In genomic region chr14:20372796-20373195, GRCh38 we compare ENCODE assay signal across 1 cellular context.
TF ChIP-seq lines count a peak whose summit lies in the region.

No MANE protein-coding gene starts in this region.

TF ChIP-seq in HepG2, 621 proteins besides CTCF, POLR2A, EP300 and RAD21:
- TF ChIP-seq IKZF4 (CRISPR knock-in tag; IDR thresholded peaks at IDR 0.05; ENCODE audit: borderline replicate concordance, low read depth, not compliant biosample characterization) (no peak), SMYD3 (CRISPR knock-in tag; IDR thresholded peaks at IDR 0.05) (no peak), KAT8 (CRISPR knock-in tag; IDR thresholded peaks at IDR 0.05) (no peak), ZNF614 (CRISPR knock-in tag; IDR thresholded peaks at IDR 0.05; ENCODE audit: borderline replicate concordance) (no peak), NFKBIZ (CRISPR knock-in tag; IDR thresholded peaks at IDR 0.05) (no peak), ZBTB3 (CRISPR knock-in tag; IDR thresholded peaks at IDR 0.05; ENCODE audit: borderline replicate concordance, low read depth) (no peak), GABPA (IDR thresholded peaks at IDR 0.05; ENCODE audit: low read depth, low read length) (no peak), GABPA (CRISPR knock-in tag; IDR thresholded peaks at IDR 0.05; ENCODE audit: low read depth) (no peak), ZFP82 (CRISPR knock-in tag; IDR thresholded peaks at IDR 0.05; ENCODE audit: borderline replicate concordance) (no peak), FOXC1 (CRISPR knock-in tag; IDR thresholded peaks at IDR 0.05; ENCODE audit: borderline replicate concordance) (no peak), KMT2B (CRISPR knock-in tag; IDR thresholded peaks at IDR 0.05) (no peak), ASH2L (IDR thresholded peaks at IDR 0.05; ENCODE audit: insufficient read length, low read depth, low read length) (no peak), NBN (conservative IDR thresholded peaks at IDR 0.05) (no peak), FOXJ3 (CRISPR knock-in tag; IDR thresholded peaks at IDR 0.05; ENCODE audit: borderline replicate concordance) (no peak), ATRX (CRISPR knock-in tag; IDR thresholded peaks at IDR 0.05; ENCODE audit: borderline replicate concordance) (no peak), EED (CRISPR knock-in tag; IDR thresholded peaks at IDR 0.05) (no peak), ZNF784 (CRISPR knock-in tag; IDR thresholded peaks at IDR 0.05; ENCODE audit: borderline replicate concordance) (no peak)
- TF ChIP-seq, protein P1, sequence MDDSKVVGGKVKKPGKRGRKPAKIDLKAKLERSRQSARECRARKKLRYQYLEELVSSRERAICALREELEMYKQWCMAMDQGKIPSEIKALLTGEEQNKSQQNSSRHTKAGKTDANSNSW (CRISPR knock-in tag; IDR thresholded peaks at IDR 0.05; ENCODE audit: borderline replicate concordance) = no peak
- TF ChIP-seq, protein P2, sequence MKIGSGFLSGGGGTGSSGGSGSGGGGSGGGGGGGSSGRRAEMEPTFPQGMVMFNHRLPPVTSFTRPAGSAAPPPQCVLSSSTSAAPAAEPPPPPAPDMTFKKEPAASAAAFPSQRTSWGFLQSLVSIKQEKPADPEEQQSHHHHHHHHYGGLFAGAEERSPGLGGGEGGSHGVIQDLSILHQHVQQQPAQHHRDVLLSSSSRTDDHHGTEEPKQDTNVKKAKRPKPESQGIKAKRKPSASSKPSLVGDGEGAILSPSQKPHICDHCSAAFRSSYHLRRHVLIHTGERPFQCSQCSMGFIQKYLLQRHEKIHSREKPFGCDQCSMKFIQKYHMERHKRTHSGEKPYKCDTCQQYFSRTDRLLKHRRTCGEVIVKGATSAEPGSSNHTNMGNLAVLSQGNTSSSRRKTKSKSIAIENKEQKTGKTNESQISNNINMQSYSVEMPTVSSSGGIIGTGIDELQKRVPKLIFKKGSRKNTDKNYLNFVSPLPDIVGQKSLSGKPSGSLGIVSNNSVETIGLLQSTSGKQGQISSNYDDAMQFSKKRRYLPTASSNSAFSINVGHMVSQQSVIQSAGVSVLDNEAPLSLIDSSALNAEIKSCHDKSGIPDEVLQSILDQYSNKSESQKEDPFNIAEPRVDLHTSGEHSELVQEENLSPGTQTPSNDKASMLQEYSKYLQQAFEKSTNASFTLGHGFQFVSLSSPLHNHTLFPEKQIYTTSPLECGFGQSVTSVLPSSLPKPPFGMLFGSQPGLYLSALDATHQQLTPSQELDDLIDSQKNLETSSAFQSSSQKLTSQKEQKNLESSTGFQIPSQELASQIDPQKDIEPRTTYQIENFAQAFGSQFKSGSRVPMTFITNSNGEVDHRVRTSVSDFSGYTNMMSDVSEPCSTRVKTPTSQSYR (CRISPR knock-in tag; IDR thresholded peaks at IDR 0.05; ENCODE audit: borderline replicate concordance) = no peak
